ENCODE assay signal across 4 cellular contexts in the genomic region with DNA sequence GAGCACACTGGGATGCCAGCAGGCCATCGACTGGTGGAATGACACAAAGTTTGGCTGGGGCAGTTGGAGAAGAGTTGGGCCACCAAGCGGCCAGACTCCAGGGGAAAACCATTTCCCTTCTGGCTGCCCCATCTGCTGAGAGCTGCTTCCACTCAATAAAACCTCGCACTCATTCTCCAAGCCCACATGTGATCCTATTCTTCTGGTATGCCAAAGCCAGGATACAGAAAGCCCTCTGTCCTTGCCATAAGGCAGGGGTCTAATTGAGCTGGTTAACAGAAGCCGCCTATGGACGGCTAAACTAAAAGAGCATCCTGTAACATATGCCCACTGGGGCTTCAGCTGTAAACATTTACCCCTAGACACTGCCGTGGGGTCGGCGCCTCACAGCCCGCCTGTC.
"Had no signal": no experiment of that assay in that cellular context is flagged by ENCODE, and none has a peak within 500 bp of the region (broad histone marks: within the 10 kb centered on the region; RNA-seq: fewer than 3 reads in every experiment).

No MANE protein-coding gene starts in this region.

- ATAC-seq: GM23338 had no signal

- H3K4me3 ChIP-seq: GM23338 had no signal

- H2AFZ ChIP-seq: GM23338 had no signal

- H3K4me2 ChIP-seq: GM23338 had no signal

- DNase-seq: H9, HCEC 1CT, IMR-90 had no signal
